8 cellular contexts compared by ENCODE assay signal in genomic region chr14:77040995-77041744, GRCh38. TPM values are rescaled to one million over a fixed set of nuclear protein-coding genes. Genes with fewer than 3 reads are reported as not detected.
DNase-seq lines count a peak whose midpoint lies in the region; ATAC-seq, FAIRE-seq and TF ChIP-seq lines count a peak whose summit lies in the region.

No MANE protein-coding gene starts in this region.

- FAIRE-seq in GM12878 (lab: Jason Lieb, UNC), result no peak

- peak overlapping the region; percentile 74 for H3K9ac ChIP-seq in GM12878 (ENCODE audit: control insufficient read depth, insufficient read depth, low read length)

- SMC1A ChIA-PET in GM12878 (lab: Charles Lee; ENCODE audit: uncharacterized antibody, unreplicated experiment), result interaction anchor here (0.8 to 8.4 kb wide), 13 partner anchors 10 to 128 kb away, joined by 4 to 172 read pairs (median 12); partner anchors contain the start of gene IRF2BPL

- POLR2A ChIA-PET in GM12878 (lab: Charles Lee), result interaction anchor here (0.7 to 10.4 kb wide), 15 partner anchors 9 to 122 kb away, joined by 3 to 173 read pairs (median 5); partner anchors contain the start of gene IRF2BPL

- H3K9me3 ChIP-seq in GM12878 (replicated peaks; ENCODE audit: control insufficient read depth, insufficient read depth, low read length) (no peaks in the 10 kb centered on the region), aorta (ENCODE audit: control insufficient read depth, low read length) (no peaks in the 10 kb centered on the region)

- TF ChIP-seq CTCF in GM12878 (IDR thresholded peaks at IDR 0.05 in 2 of 3, conservative IDR thresholded peaks at IDR 0.05 in 1 of 3; ENCODE audit: control insufficient read depth in 2 of 3, extremely low read depth in 1 of 3, insufficient read depth in 1 of 3, low read depth in 3 of 3, low read length in 3 of 3) (no peak), mesothelial cell of epicardium (IDR thresholded peaks at IDR 0.05; ENCODE audit: unreplicated experiment) (no peak)

- peak overlapping the region; percentile 45 for H3K4me3 Mint-ChIP-seq in mesothelial cell of epicardium

- no peaks in the 10 kb centered on the region for H3K27me3 Mint-ChIP-seq in mesothelial cell of epicardium (ENCODE audit: low read depth)

- TF ChIP-seq RAD21 in GM12878 (IDR thresholded peaks at IDR 0.05; ENCODE audit: insufficient read depth, low read depth, low read length), result no peak

- no peaks in the 10 kb centered on the region for H3K36me3 Mint-ChIP-seq in mesothelial cell of epicardium

- no peaks in the 10 kb centered on the region for H4K20me1 ChIP-seq in GM12878 (ENCODE audit: control insufficient read depth, insufficient read depth)

- peaks cover 92% of the 10 kb centered on the region for H3K4me1 Mint-ChIP-seq in mesothelial cell of epicardium

- BruUV-seq in GM12878 (replicated peaks; lab: Mats Ljungman, UMichigan), result no TSS peak

- ATAC-seq in GM12878, result no peak
- ATAC-seq in aorta (ENCODE audit: low FRiP score), result no peak
- ATAC-seq in HG03354 (IDR thresholded peaks at IDR 0.05; ENCODE audit: poor library complexity, severe bottlenecking, unreplicated experiment), result no peak
- ATAC-seq in HG03095 (IDR thresholded peaks at IDR 0.05; ENCODE audit: unreplicated experiment), result no peak
- no peak for ATAC-seq in HG03280 (IDR thresholded peaks at IDR 0.05; ENCODE audit: unreplicated experiment)

- 79% methylated on average over 16 of the region's 17 CpGs for WGBS in GM12878 (ENCODE audit: insufficient coverage, insufficient replicate concordance, low lambda C conversion rate, missing lambda C conversion rate)
- WGBS in aorta, 2 donors, result 21 to 24% methylated on average over 17 of the region's 17 CpGs

- H3K27me3 ChIP-seq in GM12878 (replicated peaks in 1 of 2; ENCODE audit: control insufficient read depth in 2 of 2, insufficient read depth in 2 of 2, low read length in 1 of 2) (no peaks in the 10 kb centered on the region), aorta (ENCODE audit: control insufficient read depth in 1 of 2, insufficient read depth in 2 of 2, low read length in 1 of 2) (no peaks in the 10 kb centered on the region)

- TF ChIP-seq POLR2A in GM12878 (IDR thresholded peaks at IDR 0.05; ENCODE audit: low read depth, low read length), result no peak

- peaks cover 77% of the 10 kb centered on the region for H3K4me1 ChIP-seq in GM12878 (ENCODE audit: control insufficient read depth, insufficient read depth, low read length)
- H3K4me1 ChIP-seq in aorta (ENCODE audit: control insufficient read depth in 1 of 2, insufficient read depth in 2 of 2, low read length in 2 of 2), result peaks cover 10 to 11% of the 10 kb centered on the region in 2 donors

- peak overlapping the region; percentile 76 for H2AFZ ChIP-seq in GM12878 (ENCODE audit: control insufficient read depth, low read depth, low read length)

- no peaks in the 10 kb centered on the region for H3K79me2 ChIP-seq in GM12878 (ENCODE audit: control insufficient read depth, insufficient read depth, low read length)

- TF ChIP-seq EP300 in GM12878 (IDR thresholded peaks at IDR 0.05; ENCODE audit: borderline replicate concordance in 1 of 2, control insufficient read depth in 1 of 2, low read depth in 2 of 2, low read length in 2 of 2), result no peak

- RAD21 ChIA-PET in GM12878 (lab: Charles Lee; ENCODE audit: unreplicated experiment), result interaction anchor here (0.7 to 7.7 kb wide), 26 partner anchors 9 to 229 kb away, joined by 3 to 125 read pairs (median 5); partner anchors contain the start of gene IRF2BPL

- no peaks in the 10 kb centered on the region for H3K36me3 ChIP-seq in GM12878 (ENCODE audit: control insufficient read depth in 2 of 2, insufficient read depth in 2 of 2, low read length in 1 of 2)
- no peaks in the 10 kb centered on the region for H3K36me3 ChIP-seq in aorta (ENCODE audit: control insufficient read depth in 1 of 2, insufficient read depth in 2 of 2, low read length in 1 of 2)

- H3K4me2 ChIP-seq in GM12878 (ENCODE audit: control insufficient read depth, insufficient read depth), result peak overlapping the region; percentile 88

- H3K27ac ChIP-seq in GM12878 (ENCODE audit: control insufficient read depth, insufficient read depth) (peak overlapping the region; percentile 93), aorta (ENCODE audit: low read depth in 1 of 2, low read length in 2 of 2) (peak overlapping the region; percentile 48 to 91)

- peak overlapping the region; percentile 99 for H3K27ac Mint-ChIP-seq in mesothelial cell of epicardium

- in situ Hi-C loops in GM12878 (cut with MboI), result loop anchor here (5.0 kb wide), 1 partner anchor 79 kb away; no protein-coding TSS in a partner anchor

- H3K9me3 Mint-ChIP-seq in mesothelial cell of epicardium, result no peaks in the 10 kb centered on the region

- DNase-seq in DMS153 treated with DMSO at 0.1 percent for 48 hours (lab: John Stamatoyannopoulos, UW; ENCODE audit: unreplicated experiment) (peak; percentile 40), NCI-H146 treated with DMSO at 0.1 percent for 48 hours (lab: John Stamatoyannopoulos, UW; ENCODE audit: unreplicated experiment) (peak; percentile 20), GM12878 (ENCODE audit: low read depth, low spot score) (no peak), mesothelial cell of epicardium (ENCODE audit: low spot score in 2 of 2, unreplicated experiment in 2 of 2) (no peak), aorta (peak in 1 of 2 donors; percentile 65)

- CTCF ChIA-PET in GM12878 (lab: Yijun Ruan, JAX), result interaction anchor here (0.6 to 8.9 kb wide), 19 partner anchors 12 to 165 kb away, joined by 3 to 72 read pairs (median 7); partner anchors contain the start of gene IRF2BPL

- peak overlapping the region; percentile 50; the same call in 1 of the 2 replicates for H3K4me3 ChIP-seq in GM12878
- no peak overlapping the region for H3K4me3 ChIP-seq in aorta (ENCODE audit: low read length in 2 of 2)

- intact Hi-C loops in GM12878 (cut with micrococcal nuclease; ENCODE audit: unreplicated experiment), result loop anchor here (1.0 kb wide), 2 partner anchors 80 to 94 kb away; no protein-coding TSS in a partner anchor
- intact Hi-C loops in aorta (cut with DNase I), result loop anchor here in 1 of 2 donors (1.0 to 5.0 kb wide), 2 partner anchors 13 to 34 kb away; partner anchors contain the start of gene IRF2BPL

TF ChIP-seq in GM12878, 131 proteins besides CTCF, POLR2A, EP300 and RAD21 (continues in another document):
- no peak for TF ChIP-seq IRF5 (IDR thresholded peaks at IDR 0.05; ENCODE audit: borderline replicate concordance)

RNA-seq across cellular contexts. Expression of gene IRF2BPL, which starts 12.7 kb away (rescaled TPM):
- 24.2 and 27.6 TPM in 2 replicates for total RNA-seq in GM12878 (2013; cell fraction: nucleolus; rRNA removed)
- 19.1 and 22.8 TPM in 2 replicates for total RNA-seq in GM12878 (2014; rRNA removed)
- 2.8 and 3.4 TPM in 2 replicates for total RNA-seq in GM12878 (2014; rRNA removed; fragmentation: Illumina TruSeq; extraction: Trizol)
- total RNA-seq in GM12878 (2021), result 33.3 and 34.5 TPM in 2 replicates
- polyA plus RNA-seq in GM12878 (2011; ENCODE audit: low read depth), result 3.2 TPM
- polyA plus RNA-seq in GM12878 (2011; rRNA removed), result 8.3 and 9.7 TPM in 2 replicates
- 11.4 and 14.5 TPM in 2 replicates for polyA plus RNA-seq in GM12878 (2011; cell fraction: cytosol; rRNA removed)
- polyA plus RNA-seq in GM12878 (2011; cell fraction: nucleus; rRNA removed), result 25.0 and 34.8 TPM in 2 replicates
- 13.7 and 15.9 TPM in 2 replicates for polyA plus RNA-seq in GM12878 (2012)
- polyA plus RNA-seq in GM12878 (2014; fragmentation: Illumina TruSeq; extraction: Trizol), result 1.6 and 2.9 TPM in 2 replicates
- polyA plus RNA-seq in GM12878 (2014; fragmentation: Nextera tagmentation; extraction: Ambion mirVana), result 1 to 10 TPM; 1.2 to 1.9 TPM
- polyA plus RNA-seq in GM12878 (2014; rRNA removed), result 11.6 and 14.4 TPM in 2 replicates
- 1 to 10 TPM; 1.4 to 2.3 TPM for polyA plus RNA-seq in GM12878 (2016; fragmentation: Nextera tagmentation; extraction: Ambion mirVana)
- 7.2 and 13.4 TPM in 2 replicates for polyA minus RNA-seq in GM12878 (2011; rRNA and poly(A)+ RNA removed)
- 19.1 and 23.4 TPM in 2 replicates for polyA minus RNA-seq in GM12878 (2011; cell fraction: cytosol; rRNA and poly(A)+ RNA removed)
- 16.6 and 29.0 TPM in 2 replicates for polyA minus RNA-seq in GM12878 (2011; cell fraction: nucleus; rRNA and poly(A)+ RNA removed)
- total RNA-seq in mesothelial cell of epicardium, result 126 to 131 TPM (median 128 TPM) in 3 replicates
- 10 to 100 TPM; 34.7 to 59.6 TPM for total RNA-seq in aorta
- polyA plus RNA-seq in aorta, result 10 to 100 TPM in 1 of 2 donors, 1 to 10 TPM in 1; 3.4 to 13.0 TPM

RNA-seq across cellular contexts. Expression of gene CIPC, which starts 56.9 kb away (rescaled TPM):
- 57.9 and 60.2 TPM in 2 replicates for total RNA-seq in GM12878 (2013; cell fraction: nucleolus; rRNA removed)
- 19.8 and 24.7 TPM in 2 replicates for total RNA-seq in GM12878 (2014; rRNA removed)
- total RNA-seq in GM12878 (2014; rRNA removed; fragmentation: Illumina TruSeq; extraction: Trizol), result 16.3 and 17.2 TPM in 2 replicates
- 17.7 and 20.3 TPM in 2 replicates for total RNA-seq in GM12878 (2021)
- polyA plus RNA-seq in GM12878 (2011; ENCODE audit: low read depth), result 6.8 TPM
- 29.5 and 35.3 TPM in 2 replicates for polyA plus RNA-seq in GM12878 (2011; rRNA removed)
- polyA plus RNA-seq in GM12878 (2011; cell fraction: cytosol; rRNA removed), result 23.3 and 24.7 TPM in 2 replicates
- 18.1 and 20.6 TPM in 2 replicates for polyA plus RNA-seq in GM12878 (2011; cell fraction: nucleus; rRNA removed)
- polyA plus RNA-seq in GM12878 (2012), result 6.9 and 9.0 TPM in 2 replicates
- polyA plus RNA-seq in GM12878 (2014; fragmentation: Illumina TruSeq; extraction: Trizol), result 17.0 and 20.8 TPM in 2 replicates
- polyA plus RNA-seq in GM12878 (2014; fragmentation: Nextera tagmentation; extraction: Ambion mirVana), result 1 to 10 TPM; 5.6 to 6.6 TPM
- polyA plus RNA-seq in GM12878 (2014; rRNA removed), result 14.5 and 16.8 TPM in 2 replicates
- 10 to 100 TPM; 11.9 to 14.4 TPM for polyA plus RNA-seq in GM12878 (2016; fragmentation: Nextera tagmentation; extraction: Ambion mirVana)
- 27.8 and 31.7 TPM in 2 replicates for polyA minus RNA-seq in GM12878 (2011; rRNA and poly(A)+ RNA removed)
- 10.4 and 11.5 TPM in 2 replicates for polyA minus RNA-seq in GM12878 (2011; cell fraction: cytosol; rRNA and poly(A)+ RNA removed)
- 8.9 and 10.4 TPM in 2 replicates for polyA minus RNA-seq in GM12878 (2011; cell fraction: nucleus; rRNA and poly(A)+ RNA removed)
- 21.9 to 22.9 TPM (median 22.4 TPM) in 3 replicates for total RNA-seq in mesothelial cell of epicardium
- total RNA-seq in aorta, result 10 to 100 TPM; 23.1 to 24.4 TPM
- polyA plus RNA-seq in aorta, result 10 to 100 TPM in 1 of 2 donors, 1 to 10 TPM in 1; 8.1 to 11.0 TPM

Comparison
In these comparisons a context has a peak if more than half of its experiments do, and no peak if none do; other contexts are left out.
1. DNase-seq: peak in DMS153 treated with DMSO at 0.1 percent for 48 hours (single experiment) and NCI-H146 treated with DMSO at 0.1 percent for 48 hours (single experiment); none in GM12878 (single experiment) and mesothelial cell of epicardium (0 of 2).